ENCODE assay signal across 20 cellular contexts in the genomic region with DNA sequence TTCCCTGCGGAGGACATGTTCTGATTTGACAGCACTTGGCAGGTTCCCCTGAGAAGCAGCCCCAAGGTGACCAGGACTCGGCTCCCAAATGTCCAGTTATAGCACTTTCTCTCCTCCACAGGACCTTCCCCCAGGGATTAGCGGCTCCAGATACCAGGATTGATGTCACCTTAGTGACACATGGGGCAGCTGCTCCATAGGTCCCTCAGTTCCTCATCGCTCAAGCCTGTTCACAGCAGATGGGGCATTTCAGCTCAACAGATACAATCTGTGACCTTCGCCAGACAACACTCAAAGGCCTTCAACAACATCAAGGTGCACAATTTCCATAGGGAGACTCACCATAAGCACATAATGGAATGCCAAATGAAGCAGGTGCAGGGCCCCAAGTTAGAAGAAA.
"Had no signal": no experiment of that assay in that cellular context is flagged by ENCODE, and none has a peak within 500 bp of the region (broad histone marks: within the 10 kb centered on the region; RNA-seq: fewer than 3 reads in every experiment).

No MANE protein-coding gene starts in this region.

- H3K4me3 ChIP-seq: SJCRH30, SK-N-MC had no signal

- H3K9me3 ChIP-seq: SJCRH30 had no signal

- ATAC-seq: Panc1, PC-3 had no signal

- H3K27me3 ChIP-seq: SJCRH30 had no signal

- H3K36me3 ChIP-seq: SJCRH30 had no signal

- DNase-seq: KBM-7, MV-4-11, NCI-H1048, NCI-H1105, NCI-H1417, NCI-H1436 treated with DMSO at 0.1 percent for 48 hours, NCI-H1694, NCI-H187 treated with DMSO at 0.1 percent for 48 hours, NCI-H2029 treated with DMSO at 0.1 percent for 48 hours, NCI-H2171 treated with DMSO at 0.1 percent for 48 hours, NCI-H345, NCI-H446 treated with DMSO at 0.1 percent for 48 hours, NCI-H510A treated with DMSO at 0.1 percent for 48 hours, PC-3, SHP77, SJCRH30 had no signal

- H3K27ac ChIP-seq: HL-60, RWPE1, SJCRH30, SK-N-MC had no signal
